ENCODE assay signal across 1 cellular context in the genomic region with DNA sequence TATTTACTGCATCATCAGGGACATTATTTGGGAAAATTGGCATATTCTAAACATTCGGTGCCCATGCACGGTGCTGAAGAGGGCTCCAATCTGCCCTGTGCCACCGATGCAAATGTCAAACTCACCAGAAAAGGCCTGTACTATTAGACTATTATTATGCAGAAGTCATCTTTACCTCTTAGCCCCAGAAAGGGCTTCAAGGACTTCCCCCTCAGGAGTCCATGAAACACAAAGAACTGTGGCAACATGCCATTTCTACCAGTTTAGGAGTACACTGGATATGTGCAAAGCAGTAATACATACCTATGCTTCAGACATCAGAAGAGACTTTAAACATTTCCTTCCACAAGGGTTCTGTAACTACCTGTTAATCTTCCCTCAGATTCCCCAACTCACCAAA.
TF ChIP-seq lines count a peak whose summit lies in the region.

No MANE protein-coding gene starts in this region.

TF ChIP-seq in GM12878, 131 proteins besides CTCF, POLR2A, EP300 and RAD21:
- no peak for TF ChIP-seq IKZF1 (conservative IDR thresholded peaks at IDR 0.05)
- no peak for TF ChIP-seq ZSCAN29 (IDR thresholded peaks at IDR 0.05)
- no peak for TF ChIP-seq NFXL1 (IDR thresholded peaks at IDR 0.05; ENCODE audit: borderline replicate concordance)
